In genomic region chr2:20661028-20661980, GRCh38 we compare ENCODE assay signal across 1 cellular context.
TF ChIP-seq lines count a peak whose summit lies in the region.

No MANE protein-coding gene starts in this region.

TF ChIP-seq in HepG2, 621 proteins besides CTCF, POLR2A, EP300 and RAD21 (continued from another document and continues in another):
- peak; percentile 76 for TF ChIP-seq ELF3 (CRISPR knock-in tag; IDR thresholded peaks at IDR 0.05)
- 0 out of 2 replicates have a peak, but pooled peaks have one; percentile 38 for TF ChIP-seq SMAD1 (CRISPR knock-in tag; IDR thresholded peaks at IDR 0.05; ENCODE audit: borderline replicate concordance, low read depth)
- TF ChIP-seq ONECUT2 (CRISPR knock-in tag; IDR thresholded peaks at IDR 0.05), result no peak
- TF ChIP-seq ZNF160 (CRISPR knock-in tag; IDR thresholded peaks at IDR 0.05), result 0 out of 2 replicates have a peak, but pooled peaks have one; percentile 41
- TF ChIP-seq ZSCAN20 (CRISPR knock-in tag; IDR thresholded peaks at IDR 0.05; ENCODE audit: borderline replicate concordance), result no peak
- no peak for TF ChIP-seq ZNF563 (CRISPR knock-in tag; IDR thresholded peaks at IDR 0.05)
- TF ChIP-seq, protein P1, sequence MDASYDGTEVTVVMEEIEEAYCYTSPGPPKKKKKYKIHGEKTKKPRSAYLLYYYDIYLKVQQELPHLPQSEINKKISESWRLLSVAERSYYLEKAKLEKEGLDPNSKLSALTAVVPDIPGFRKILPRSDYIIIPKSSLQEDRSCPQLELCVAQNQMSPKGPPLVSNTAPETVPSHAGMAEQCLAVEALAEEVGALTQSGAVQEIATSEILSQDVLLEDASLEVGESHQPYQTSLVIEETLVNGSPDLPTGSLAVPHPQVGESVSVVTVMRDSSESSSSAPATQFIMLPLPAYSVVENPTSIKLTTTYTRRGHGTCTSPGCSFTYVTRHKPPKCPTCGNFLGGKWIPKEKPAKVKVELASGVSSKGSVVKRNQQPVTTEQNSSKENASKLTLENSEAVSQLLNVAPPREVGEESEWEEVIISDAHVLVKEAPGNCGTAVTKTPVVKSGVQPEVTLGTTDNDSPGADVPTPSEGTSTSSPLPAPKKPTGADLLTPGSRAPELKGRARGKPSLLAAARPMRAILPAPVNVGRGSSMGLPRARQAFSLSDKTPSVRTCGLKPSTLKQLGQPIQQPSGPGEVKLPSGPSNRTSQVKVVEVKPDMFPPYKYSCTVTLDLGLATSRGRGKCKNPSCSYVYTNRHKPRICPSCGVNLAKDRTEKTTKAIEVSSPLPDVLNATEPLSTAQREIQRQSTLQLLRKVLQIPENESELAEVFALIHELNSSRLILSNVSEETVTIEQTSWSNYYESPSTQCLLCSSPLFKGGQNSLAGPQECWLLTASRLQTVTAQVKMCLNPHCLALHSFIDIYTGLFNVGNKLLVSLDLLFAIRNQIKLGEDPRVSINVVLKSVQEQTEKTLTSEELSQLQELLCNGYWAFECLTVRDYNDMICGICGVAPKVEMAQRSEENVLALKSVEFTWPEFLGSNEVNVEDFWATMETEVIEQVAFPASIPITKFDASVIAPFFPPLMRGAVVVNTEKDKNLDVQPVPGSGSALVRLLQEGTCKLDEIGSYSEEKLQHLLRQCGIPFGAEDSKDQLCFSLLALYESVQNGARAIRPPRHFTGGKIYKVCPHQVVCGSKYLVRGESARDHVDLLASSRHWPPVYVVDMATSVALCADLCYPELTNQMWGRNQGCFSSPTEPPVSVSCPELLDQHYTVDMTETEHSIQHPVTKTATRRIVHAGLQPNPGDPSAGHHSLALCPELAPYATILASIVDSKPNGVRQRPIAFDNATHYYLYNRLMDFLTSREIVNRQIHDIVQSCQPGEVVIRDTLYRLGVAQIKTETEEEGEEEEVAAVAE (CRISPR knock-in tag; IDR thresholded peaks at IDR 0.05; ENCODE audit: borderline replicate concordance), result no peak
- no peak for TF ChIP-seq ZNF383 (CRISPR knock-in tag; IDR thresholded peaks at IDR 0.05; ENCODE audit: borderline replicate concordance)
- TF ChIP-seq NFYC (CRISPR knock-in tag; IDR thresholded peaks at IDR 0.05), result 0 out of 2 replicates have a peak, but pooled peaks have one; percentile 16
- TF ChIP-seq ZNF292 (CRISPR knock-in tag; IDR thresholded peaks at IDR 0.05; ENCODE audit: borderline replicate concordance, low read depth), result no peak
- no peak for TF ChIP-seq ZNF674 (CRISPR knock-in tag; IDR thresholded peaks at IDR 0.05; ENCODE audit: low read depth)
- TF ChIP-seq, protein P2, sequence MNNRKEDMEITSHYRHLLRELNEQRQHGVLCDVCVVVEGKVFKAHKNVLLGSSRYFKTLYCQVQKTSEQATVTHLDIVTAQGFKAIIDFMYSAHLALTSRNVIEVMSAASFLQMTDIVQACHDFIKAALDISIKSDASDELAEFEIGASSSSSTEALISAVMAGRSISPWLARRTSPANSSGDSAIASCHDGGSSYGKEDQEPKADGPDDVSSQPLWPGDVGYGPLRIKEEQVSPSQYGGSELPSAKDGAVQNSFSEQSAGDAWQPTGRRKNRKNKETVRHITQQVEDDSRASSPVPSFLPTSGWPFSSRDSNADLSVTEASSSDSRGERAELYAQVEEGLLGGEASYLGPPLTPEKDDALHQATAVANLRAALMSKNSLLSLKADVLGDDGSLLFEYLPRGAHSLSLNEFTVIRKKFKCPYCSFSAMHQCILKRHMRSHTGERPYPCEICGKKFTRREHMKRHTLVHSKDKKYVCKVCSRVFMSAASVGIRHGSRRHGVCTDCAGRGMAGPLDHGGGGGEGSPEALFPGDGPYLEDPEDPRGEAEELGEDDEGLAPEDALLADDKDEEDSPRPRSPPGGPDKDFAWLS (CRISPR knock-in tag; IDR thresholded peaks at IDR 0.05; ENCODE audit: borderline replicate concordance), result no peak
- no peak for TF ChIP-seq HNRNPL (IDR thresholded peaks at IDR 0.05; ENCODE audit: low read depth, low read length)
- no peak for TF ChIP-seq FOXM1 (CRISPR knock-in tag; IDR thresholded peaks at IDR 0.05)
- TF ChIP-seq, protein P3, sequence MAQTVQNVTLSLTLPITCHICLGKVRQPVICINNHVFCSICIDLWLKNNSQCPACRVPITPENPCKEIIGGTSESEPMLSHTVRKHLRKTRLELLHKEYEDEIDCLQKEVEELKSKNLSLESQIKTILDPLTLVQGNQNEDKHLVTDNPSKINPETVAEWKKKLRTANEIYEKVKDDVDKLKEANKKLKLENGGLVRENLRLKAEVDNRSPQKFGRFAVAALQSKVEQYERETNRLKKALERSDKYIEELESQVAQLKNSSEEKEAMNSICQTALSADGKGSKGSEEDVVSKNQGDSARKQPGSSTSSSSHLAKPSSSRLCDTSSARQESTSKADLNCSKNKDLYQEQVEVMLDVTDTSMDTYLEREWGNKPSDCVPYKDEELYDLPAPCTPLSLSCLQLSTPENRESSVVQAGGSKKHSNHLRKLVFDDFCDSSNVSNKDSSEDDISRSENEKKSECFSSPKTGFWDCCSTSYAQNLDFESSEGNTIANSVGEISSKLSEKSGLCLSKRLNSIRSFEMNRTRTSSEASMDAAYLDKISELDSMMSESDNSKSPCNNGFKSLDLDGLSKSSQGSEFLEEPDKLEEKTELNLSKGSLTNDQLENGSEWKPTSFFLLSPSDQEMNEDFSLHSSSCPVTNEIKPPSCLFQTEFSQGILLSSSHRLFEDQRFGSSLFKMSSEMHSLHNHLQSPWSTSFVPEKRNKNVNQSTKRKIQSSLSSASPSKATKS (CRISPR knock-in tag; IDR thresholded peaks at IDR 0.05), result no peak
- no peak for TF ChIP-seq NFYB (CRISPR knock-in tag; IDR thresholded peaks at IDR 0.05)
- peak; percentile 58 for TF ChIP-seq RCOR2 (CRISPR knock-in tag; IDR thresholded peaks at IDR 0.05)
- 0 out of 2 replicates have a peak, but pooled peaks have one; percentile 21 for TF ChIP-seq ZFP1 (CRISPR knock-in tag; IDR thresholded peaks at IDR 0.05)
- 0 out of 2 replicates have a peak, but pooled peaks have one; percentile 63 for TF ChIP-seq MIER2 (CRISPR knock-in tag; IDR thresholded peaks at IDR 0.05)
- TF ChIP-seq ZNF550 (CRISPR knock-in tag; IDR thresholded peaks at IDR 0.05; ENCODE audit: borderline replicate concordance), result 0 out of 2 replicates have a peak, but pooled peaks have one; percentile 82
- no peak for TF ChIP-seq SRSF1 (optimal IDR thresholded peaks at IDR 0.05; ENCODE audit: low read depth, low read length)
- peak; percentile 69; the same call in 1 of the 2 replicates for TF ChIP-seq KDM5B (CRISPR knock-in tag; IDR thresholded peaks at IDR 0.05; ENCODE audit: borderline replicate concordance)
- TF ChIP-seq SATB2 (CRISPR knock-in tag; IDR thresholded peaks at IDR 0.05), result no peak
- peak; percentile 25; the same call in 1 of the 2 replicates for TF ChIP-seq GATAD1 (CRISPR knock-in tag; IDR thresholded peaks at IDR 0.05)
- peak; percentile 59 for TF ChIP-seq TEAD3 (CRISPR knock-in tag; optimal IDR thresholded peaks at IDR 0.05; ENCODE audit: borderline replicate concordance)
- TF ChIP-seq, protein P4, sequence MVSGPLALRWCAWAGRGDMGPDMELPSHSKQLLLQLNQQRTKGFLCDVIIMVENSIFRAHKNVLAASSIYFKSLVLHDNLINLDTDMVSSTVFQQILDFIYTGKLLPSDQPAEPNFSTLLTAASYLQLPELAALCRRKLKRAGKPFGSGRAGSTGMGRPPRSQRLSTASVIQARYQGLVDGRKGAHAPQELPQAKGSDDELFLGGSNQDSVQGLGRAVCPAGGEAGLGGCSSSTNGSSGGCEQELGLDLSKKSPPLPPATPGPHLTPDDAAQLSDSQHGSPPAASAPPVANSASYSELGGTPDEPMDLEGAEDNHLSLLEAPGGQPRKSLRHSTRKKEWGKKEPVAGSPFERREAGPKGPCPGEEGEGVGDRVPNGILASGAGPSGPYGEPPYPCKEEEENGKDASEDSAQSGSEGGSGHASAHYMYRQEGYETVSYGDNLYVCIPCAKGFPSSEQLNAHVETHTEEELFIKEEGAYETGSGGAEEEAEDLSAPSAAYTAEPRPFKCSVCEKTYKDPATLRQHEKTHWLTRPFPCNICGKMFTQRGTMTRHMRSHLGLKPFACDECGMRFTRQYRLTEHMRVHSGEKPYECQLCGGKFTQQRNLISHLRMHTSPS (CRISPR knock-in tag; IDR thresholded peaks at IDR 0.05; ENCODE audit: low read depth), result no peak
- TF ChIP-seq, protein P5, sequence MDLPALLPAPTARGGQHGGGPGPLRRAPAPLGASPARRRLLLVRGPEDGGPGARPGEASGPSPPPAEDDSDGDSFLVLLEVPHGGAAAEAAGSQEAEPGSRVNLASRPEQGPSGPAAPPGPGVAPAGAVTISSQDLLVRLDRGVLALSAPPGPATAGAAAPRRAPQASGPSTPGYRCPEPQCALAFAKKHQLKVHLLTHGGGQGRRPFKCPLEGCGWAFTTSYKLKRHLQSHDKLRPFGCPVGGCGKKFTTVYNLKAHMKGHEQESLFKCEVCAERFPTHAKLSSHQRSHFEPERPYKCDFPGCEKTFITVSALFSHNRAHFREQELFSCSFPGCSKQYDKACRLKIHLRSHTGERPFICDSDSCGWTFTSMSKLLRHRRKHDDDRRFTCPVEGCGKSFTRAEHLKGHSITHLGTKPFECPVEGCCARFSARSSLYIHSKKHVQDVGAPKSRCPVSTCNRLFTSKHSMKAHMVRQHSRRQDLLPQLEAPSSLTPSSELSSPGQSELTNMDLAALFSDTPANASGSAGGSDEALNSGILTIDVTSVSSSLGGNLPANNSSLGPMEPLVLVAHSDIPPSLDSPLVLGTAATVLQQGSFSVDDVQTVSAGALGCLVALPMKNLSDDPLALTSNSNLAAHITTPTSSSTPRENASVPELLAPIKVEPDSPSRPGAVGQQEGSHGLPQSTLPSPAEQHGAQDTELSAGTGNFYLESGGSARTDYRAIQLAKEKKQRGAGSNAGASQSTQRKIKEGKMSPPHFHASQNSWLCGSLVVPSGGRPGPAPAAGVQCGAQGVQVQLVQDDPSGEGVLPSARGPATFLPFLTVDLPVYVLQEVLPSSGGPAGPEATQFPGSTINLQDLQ (CRISPR knock-in tag; IDR thresholded peaks at IDR 0.05), result no peak
- no peak for TF ChIP-seq ZNF672 (CRISPR knock-in tag; IDR thresholded peaks at IDR 0.05)
- no peak for TF ChIP-seq ZNF597 (CRISPR knock-in tag; IDR thresholded peaks at IDR 0.05)
- TF ChIP-seq MTF2 (CRISPR knock-in tag; IDR thresholded peaks at IDR 0.05; ENCODE audit: borderline replicate concordance), result peak; percentile 64; the same call in 1 of the 2 replicates
- peak; percentile 41; the same call in 1 of the 2 replicates for TF ChIP-seq IRF2 (CRISPR knock-in tag; IDR thresholded peaks at IDR 0.05)
- 0 out of 2 replicates have a peak, but pooled peaks have one; percentile 25 for TF ChIP-seq ZNF225 (CRISPR knock-in tag; IDR thresholded peaks at IDR 0.05)
- no peak for TF ChIP-seq HNRNPLL (IDR thresholded peaks at IDR 0.05; ENCODE audit: low read depth, low read length, poor library complexity, severe bottlenecking)
- TF ChIP-seq SNAI1 (CRISPR knock-in tag; IDR thresholded peaks at IDR 0.05; ENCODE audit: borderline replicate concordance), result 0 out of 2 replicates have a peak, but pooled peaks have one; percentile 50
- TF ChIP-seq ZBTB38 (CRISPR knock-in tag; IDR thresholded peaks at IDR 0.05), result peak; percentile 34; the same call in 1 of the 2 replicates
- peak; percentile 67; the same call in 1 of the 2 replicates for TF ChIP-seq REPIN1 (CRISPR knock-in tag; IDR thresholded peaks at IDR 0.05; ENCODE audit: borderline replicate concordance, low read depth)
- no peak for TF ChIP-seq ZNF512B (CRISPR knock-in tag; IDR thresholded peaks at IDR 0.05; ENCODE audit: borderline replicate concordance)
- no peak for TF ChIP-seq ZNF496 (CRISPR knock-in tag; IDR thresholded peaks at IDR 0.05; ENCODE audit: insufficient replicate concordance)
- TF ChIP-seq ZNF350 (CRISPR knock-in tag; IDR thresholded peaks at IDR 0.05; ENCODE audit: borderline replicate concordance, low read depth), result peak; percentile 46; the same call in 1 of the 2 replicates
- TF ChIP-seq ZZZ3 (CRISPR knock-in tag; IDR thresholded peaks at IDR 0.05; ENCODE audit: borderline replicate concordance), result no peak
- TF ChIP-seq, protein P6, sequence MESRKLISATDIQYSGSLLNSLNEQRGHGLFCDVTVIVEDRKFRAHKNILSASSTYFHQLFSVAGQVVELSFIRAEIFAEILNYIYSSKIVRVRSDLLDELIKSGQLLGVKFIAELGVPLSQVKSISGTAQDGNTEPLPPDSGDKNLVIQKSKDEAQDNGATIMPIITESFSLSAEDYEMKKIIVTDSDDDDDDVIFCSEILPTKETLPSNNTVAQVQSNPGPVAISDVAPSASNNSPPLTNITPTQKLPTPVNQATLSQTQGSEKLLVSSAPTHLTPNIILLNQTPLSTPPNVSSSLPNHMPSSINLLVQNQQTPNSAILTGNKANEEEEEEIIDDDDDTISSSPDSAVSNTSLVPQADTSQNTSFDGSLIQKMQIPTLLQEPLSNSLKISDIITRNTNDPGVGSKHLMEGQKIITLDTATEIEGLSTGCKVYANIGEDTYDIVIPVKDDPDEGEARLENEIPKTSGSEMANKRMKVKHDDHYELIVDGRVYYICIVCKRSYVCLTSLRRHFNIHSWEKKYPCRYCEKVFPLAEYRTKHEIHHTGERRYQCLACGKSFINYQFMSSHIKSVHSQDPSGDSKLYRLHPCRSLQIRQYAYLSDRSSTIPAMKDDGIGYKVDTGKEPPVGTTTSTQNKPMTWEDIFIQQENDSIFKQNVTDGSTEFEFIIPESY (CRISPR knock-in tag; IDR thresholded peaks at IDR 0.05), result peak; percentile 54; the same call in 1 of the 2 replicates
- TF ChIP-seq CC2D1A (CRISPR knock-in tag; IDR thresholded peaks at IDR 0.05), result peak; percentile 40; the same call in 1 of the 2 replicates
- TF ChIP-seq CENPT (CRISPR knock-in tag; IDR thresholded peaks at IDR 0.05; ENCODE audit: low read depth), result no peak
- peak; percentile 84 for TF ChIP-seq ZNF501 (CRISPR knock-in tag; IDR thresholded peaks at IDR 0.05)
- no peak; the same call in 1 of the 2 replicates for TF ChIP-seq TARDBP (CRISPR knock-in tag; IDR thresholded peaks at IDR 0.05)
- no peak for TF ChIP-seq ZEB1 (IDR thresholded peaks at IDR 0.05; ENCODE audit: insufficient replicate concordance, low read depth)
